Comparison of ENCODE assay signal across 8 cellular contexts in genomic region chr7:130733866-130734524, GRCh38. TPM values are rescaled to one million over a fixed set of nuclear protein-coding genes. Genes with fewer than 3 reads are reported as not detected.
DNase-seq lines count a peak whose midpoint lies in the region; ATAC-seq, FAIRE-seq and TF ChIP-seq lines count a peak whose summit lies in the region.

Gene KLF14 (minus strand): TSS chr7:130734207. CDS start chr7:130734033, 174 bp downstream.

- no peak within 1 kb of the TSS; the same call in 1 of the 2 replicates for H3K9ac ChIP-seq in MM.1S (ENCODE audit: low read length)

- peaks cover 79% of the 10 kb centered on the region for H3K27me3 Mint-ChIP-seq in activated T-cell treated with anti-CD3 and anti-CD28 coated beads, Interleukin-2, amount 50 U/mL, for 4 hours (ENCODE audit: low read depth)

- ATAC-seq in activated T-cell treated with anti-CD3 and anti-CD28 coated beads, Interleukin-2, amount 50 U/mL, for 4 hours: peak; percentile 82 to 89
- ATAC-seq in sciatic nerve: peak; percentile 78

- no peaks in the 10 kb centered on the region for H3K9me2 ChIP-seq in MM.1S (replicated peaks; ENCODE audit: insufficient read depth, low read length)

- DNase-seq in GM12892 (ENCODE audit: insufficient read length): peak; percentile 54
- peak; percentile 43 for DNase-seq in MM.1S
- peak; percentile 38 for DNase-seq in activated T-cell treated with anti-CD3 and anti-CD28 coated beads, Interleukin-2, amount 50 U/mL, for 4 hours
- DNase-seq in cardiac muscle cell (ENCODE audit: low read depth in 1 of 2, low spot score in 1 of 2): peak; percentile 20 to 47
- peak; percentile 66 for DNase-seq in sciatic nerve (ENCODE audit: low spot score)
- DNase-seq in KG1 (lab: John Stamatoyannopoulos, UW): no peak
- no peak for DNase-seq in substantia nigra (lab: John Stamatoyannopoulos, UW)
- DNase-seq in DMS79 treated with DMSO at 0.1 percent for 48 hours (lab: John Stamatoyannopoulos, UW): no peak

- FAIRE-seq in GM12892 (lab: Jason Lieb, UNC): no peak

- H3K27ac ChIP-seq in MM.1S (ENCODE audit: low read length): no peak within 1 kb of the TSS
- no peak within 1 kb of the TSS for H3K27ac ChIP-seq in cardiac muscle cell
- H3K27ac ChIP-seq in substantia nigra (ENCODE audit: low read depth, low read length, poor library complexity, severe bottlenecking): no peak within 1 kb of the TSS

- TF ChIP-seq POLR2A in GM12892 (IDR thresholded peaks at IDR 0.05; ENCODE audit: low read depth, low read length): no peak

- no peaks in the 10 kb centered on the region for H3K4me1 ChIP-seq in MM.1S (ENCODE audit: low read length)
- H3K4me1 ChIP-seq in cardiac muscle cell (ENCODE audit: low read depth): no peaks in the 10 kb centered on the region

- H3K27me3 ChIP-seq in MM.1S (replicated peaks; ENCODE audit: insufficient read depth, low read length): peaks cover 23% of the 10 kb centered on the region
- peaks cover 100% of the 10 kb centered on the region for H3K27me3 ChIP-seq in cardiac muscle cell

- peak within 1 kb of the TSS; percentile 67 for H3K4me3 ChIP-seq in MM.1S (ENCODE audit: low read length)
- H3K4me3 ChIP-seq in cardiac muscle cell: peak within 1 kb of the TSS; percentile 36

- no peaks in the 10 kb centered on the region for H4K20me1 ChIP-seq in MM.1S (ENCODE audit: insufficient read depth, low read length)

- peak within 1 kb of the TSS; percentile 46 for H2AFZ ChIP-seq in MM.1S (ENCODE audit: low read length)

- H3K36me3 Mint-ChIP-seq in activated T-cell treated with anti-CD3 and anti-CD28 coated beads, Interleukin-2, amount 50 U/mL, for 4 hours (ENCODE audit: insufficient read depth): no peaks in the 10 kb centered on the region

- H3K4me1 Mint-ChIP-seq in activated T-cell treated with anti-CD3 and anti-CD28 coated beads, Interleukin-2, amount 50 U/mL, for 4 hours (ENCODE audit: low read depth): peaks cover 7% of the 10 kb centered on the region

- peak within 1 kb of the TSS; percentile 83 for H3K4me2 ChIP-seq in MM.1S (ENCODE audit: low read depth, low read length)

- no peaks in the 10 kb centered on the region for H3K9me3 Mint-ChIP-seq in activated T-cell treated with anti-CD3 and anti-CD28 coated beads, Interleukin-2, amount 50 U/mL, for 4 hours

- intact Hi-C loops in sciatic nerve (cut with DNase I): no loop called here

- no peaks in the 10 kb centered on the region for H3K79me2 ChIP-seq in MM.1S (ENCODE audit: low read length)

- TF ChIP-seq CTCF in MM.1S (IDR thresholded peaks at IDR 0.05; ENCODE audit: low read length) (no peak), cardiac muscle cell (IDR thresholded peaks at IDR 0.05; ENCODE audit: low read depth, low read length) (no peak)

- H3K9me3 ChIP-seq in MM.1S (replicated peaks; ENCODE audit: insufficient read depth, low read length) (no peaks in the 10 kb centered on the region), cardiac muscle cell (ENCODE audit: low read depth) (peaks cover 11% of the 10 kb centered on the region)

- H3K36me3 ChIP-seq in MM.1S (replicated peaks; ENCODE audit: insufficient read depth, low read length) (no peaks in the 10 kb centered on the region), cardiac muscle cell (no peaks in the 10 kb centered on the region)

- H3F3A ChIP-seq in MM.1S (ENCODE audit: insufficient read depth, low read length): no peaks in the 10 kb centered on the region

- H3K4me3 Mint-ChIP-seq in activated T-cell treated with anti-CD3 and anti-CD28 coated beads, Interleukin-2, amount 50 U/mL, for 4 hours: peak within 1 kb of the TSS; percentile 76

RNA-seq across cellular contexts. Expression of gene KLF14, which starts in this region (rescaled TPM):
- polyA plus RNA-seq in GM12892 (2012; ENCODE audit: missing spikeins): not detected
- not detected for total RNA-seq in activated T-cell treated with anti-CD3 and anti-CD28 coated beads, Interleukin-2, amount 50 U/mL, for 4 hours
- total RNA-seq in cardiac muscle cell (not detected in 2 replicates), sciatic nerve (1.1 TPM)
- not detected in 2 replicates for polyA plus RNA-seq in cardiac muscle cell

Comparison
In these comparisons a context has a peak if more than half of its experiments do, and no peak if none do; other contexts are left out.
1. Peak in DNase-seq and ATAC-seq in activated T-cell treated with anti-CD3 and anti-CD28 coated beads, Interleukin-2, amount 50 U/mL, for 4 hours; RNA of the gene not detected or under 1 TPM.
2. Peak in DNase-seq and H3K4me3 ChIP-seq in cardiac muscle cell; RNA of the gene not detected or under 1 TPM.
3. DNase-seq: peak in GM12892 (single experiment), MM.1S (single experiment) and sciatic nerve (single experiment); none in KG1 (single experiment), substantia nigra (0 of 49) and DMS79 treated with DMSO at 0.1 percent for 48 hours (single experiment).